Comparison of ENCODE assay signal across 16 cellular contexts in the genomic region with DNA sequence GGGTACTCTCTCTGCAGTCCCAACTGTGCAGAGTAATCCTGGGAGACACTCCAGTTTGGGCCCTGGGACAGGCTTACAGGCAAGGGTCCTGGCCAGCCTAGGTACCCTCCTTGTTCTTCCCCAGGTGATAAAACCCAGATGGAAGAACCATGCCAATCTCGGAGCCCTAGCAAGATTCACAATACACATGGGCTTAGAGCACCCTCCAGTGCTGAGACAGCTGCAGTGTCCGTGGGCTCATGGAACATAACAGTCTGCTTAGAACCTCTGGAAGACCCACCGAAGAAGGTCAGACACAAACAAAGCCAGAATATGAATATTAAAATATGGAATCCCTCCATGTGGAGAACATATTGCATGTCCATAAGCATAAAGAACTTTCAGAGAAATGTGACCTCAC.
DNase-seq lines count a peak whose midpoint lies in the region; ATAC-seq and TF ChIP-seq lines count a peak whose summit lies in the region.
"Had no signal": no experiment of that assay in that cellular context is flagged by ENCODE, and none has a peak within 500 bp of the region (broad histone marks: within the 10 kb centered on the region; RNA-seq: fewer than 3 reads in every experiment).

No MANE protein-coding gene starts in this region.

- DNase-seq in DMS53 (lab: John Stamatoyannopoulos, UW), result peak; percentile 19
- DNase-seq in DMS53 treated with DMSO at 0.1 percent for 48 hours (lab: John Stamatoyannopoulos, UW; ENCODE audit: unreplicated experiment), result no peak
- peak; percentile 22 for DNase-seq in NCI-H69 (lab: John Stamatoyannopoulos, UW)
- DNase-seq in mesendoderm, result peak; percentile 56
- DNase-seq in left colon, result no peak
- DNase-seq in Kasumi-1 (lab: John Stamatoyannopoulos, UW), result no peak
- no peak for DNase-seq in RWPE1 (ENCODE audit: low spot score)
- DNase-seq: activated CD4-positive, CD25-positive, alpha-beta regulatory T cell; activated naive CD4-positive, alpha-beta T cell treated with Interleukin-2 at 50 U/mL for 16 hours; body of pancreas; CD4-positive, alpha-beta memory T cell; effector CD8-positive, alpha-beta T cell; NCI-H1694 treated with DMSO at 0.1 percent for 48 hours; nucleus accumbens; stomach had no signal

- intact Hi-C loops in left colon (cut with DNase I, micrococcal nuclease), result no loop called here

- POLR2A ChIA-PET in RWPE1 (lab: Yijun Ruan, JAX; ENCODE audit: low non-redundant PET), result no interaction called here

- H3K4me3 ChIP-seq in mesendoderm (ENCODE audit: low read length), result no peak overlapping the region
- H3K4me3 ChIP-seq: body of pancreas, stomach had no signal

- no peak overlapping the region for H3K56ac ChIP-seq in mesendoderm (ENCODE audit: low read length)

- no peak overlapping the region for H3K23ac ChIP-seq in mesendoderm (ENCODE audit: low read length)

- no peak overlapping the region for H3K18ac ChIP-seq in mesendoderm (ENCODE audit: low read length)

- H3K36me3 ChIP-seq in mesendoderm (ENCODE audit: control insufficient read depth, insufficient read depth, low read length), result no peaks in the 10 kb centered on the region
- H3K36me3 ChIP-seq: stomach had no signal

- no peaks in the 10 kb centered on the region for H3K79me2 ChIP-seq in mesendoderm (ENCODE audit: control insufficient read depth, insufficient read depth, low read length)

- TF ChIP-seq CTCF in RWPE1 (conservative IDR thresholded peaks at IDR 0.05; ENCODE audit: low read depth), result no peak

- no peak overlapping the region for H2BK120ac ChIP-seq in mesendoderm (ENCODE audit: low read depth, low read length)

- no peak overlapping the region for H2BK5ac ChIP-seq in mesendoderm (ENCODE audit: low read length)

- H3K9ac ChIP-seq in mesendoderm (ENCODE audit: low read length), result no peak overlapping the region

- H3K27ac ChIP-seq in mesendoderm (ENCODE audit: low read depth, low read length), result no peak overlapping the region
- H3K27ac ChIP-seq in RWPE1, result no peak overlapping the region
- H3K27ac ChIP-seq: body of pancreas, stomach had no signal

- H4K8ac ChIP-seq in mesendoderm (ENCODE audit: low read depth, low read length), result no peak overlapping the region

- no peak overlapping the region for H3K4me2 ChIP-seq in mesendoderm (ENCODE audit: low read length)

- CTCF ChIA-PET in RWPE1 (lab: Yijun Ruan, JAX), result no interaction called here

- no peak overlapping the region for H2BK15ac ChIP-seq in mesendoderm (replicated peaks; ENCODE audit: low read depth)

- no peak overlapping the region for H2AK5ac ChIP-seq in mesendoderm (ENCODE audit: low read length)

- H3K27me3 ChIP-seq in mesendoderm (ENCODE audit: insufficient read depth, low read length, poor library complexity), result no peaks in the 10 kb centered on the region
- H3K27me3 ChIP-seq: body of pancreas, stomach had no signal

- peak; percentile 54 for ATAC-seq in GM21619 (IDR thresholded peaks at IDR 0.05; ENCODE audit: unreplicated experiment)
- no peak for ATAC-seq in left colon
- ATAC-seq: body of pancreas had no signal

- WGBS in mesendoderm (ENCODE audit: extremely low coverage, insufficient coverage, low lambda C conversion rate), result no CpG with 5 or more reads among the region's 3 CpGs

- no peak overlapping the region for H3K4ac ChIP-seq in mesendoderm (ENCODE audit: low read depth, low read length)

- no peaks in the 10 kb centered on the region for H3K79me1 ChIP-seq in mesendoderm (ENCODE audit: low read length)

- no peak overlapping the region for H4K5ac ChIP-seq in mesendoderm (ENCODE audit: low read length)

- H3K4me1 ChIP-seq in mesendoderm (ENCODE audit: control insufficient read depth, low read depth, low read length), result no peaks in the 10 kb centered on the region
- H3K4me1 ChIP-seq: body of pancreas, stomach had no signal

Comparison
In these comparisons a context has a peak if more than half of its experiments do, and no peak if none do; other contexts are left out.
1. DNase-seq: peak in DMS53 (single experiment), NCI-H69 (single experiment) and mesendoderm (single experiment); none in DMS53 treated with DMSO at 0.1 percent for 48 hours (single experiment), left colon (0 of 2), Kasumi-1 (0 of 2) and RWPE1 (single experiment).